24 cellular contexts compared by ENCODE assay signal in genomic region chr1:243594455-243594854, GRCh38.
"Had no signal": no experiment of that assay in that cellular context is flagged by ENCODE, and none has a peak within 500 bp of the region (broad histone marks: within the 10 kb centered on the region; RNA-seq: fewer than 3 reads in every experiment).

No MANE protein-coding gene starts in this region.

- DNase-seq: dermis blood vessel endothelial cell; endodermal cell; erythroblast; foreskin keratinocyte; kidney; left cardiac atrium; left ventricle myocardium inferior; lower lobe of right lung; nephron progenitor cell; posterior cingulate gyrus; stimulated activated CD4-positive, alpha-beta T cell treated with anti-CD3 and anti-CD28 coated beads, Interleukin-2, amount 100 ng/mL, for 24 hours; stimulated activated CD4-positive, alpha-beta T cell treated with anti-CD3 and anti-CD28 coated beads, Interleukin-4, amount 100 ng/mL, for 4 hours; stimulated activated naive CD4-positive, alpha-beta T cell; stomach; substantia nigra; transverse colon had no signal

- H3K36me3 ChIP-seq: lower lobe of right lung, neutrophil, thoracic aorta had no signal

- H3K4me1 Mint-ChIP-seq: endodermal cell, nephron progenitor cell had no signal

- H3K27me3 Mint-ChIP-seq: memory B cell had no signal

- FAIRE-seq: colon, endothelial cell of umbilical vein, kidney had no signal

- ATAC-seq: foreskin keratinocyte, left cardiac atrium, lower lobe of right lung, sciatic nerve had no signal

- H3K27ac Mint-ChIP-seq: endodermal cell, memory B cell, mesothelial cell of epicardium, nephron progenitor cell had no signal

- H3K9me3 ChIP-seq: lower lobe of right lung, neutrophil, thoracic aorta, transverse colon had no signal

- H3K4me3 Mint-ChIP-seq: endodermal cell, memory B cell, mesothelial cell of epicardium, nephron progenitor cell had no signal

- H3K4me1 ChIP-seq: left ventricle myocardium inferior, lower lobe of right lung, stomach, transverse colon had no signal

- H3K27me3 ChIP-seq: foreskin keratinocyte, neutrophil, stomach, transverse colon had no signal

- H3K4me3 ChIP-seq: left ventricle myocardium inferior, lower lobe of right lung, skin epidermis, stomach, thoracic aorta, transverse colon had no signal

- H3K9me3 Mint-ChIP-seq: endodermal cell had no signal

- H3K27ac ChIP-seq: foreskin keratinocyte, left ventricle myocardium inferior, lower lobe of right lung, neutrophil, stomach, thoracic aorta, transverse colon had no signal
